9 cellular contexts compared by ENCODE assay signal in the genomic region with DNA sequence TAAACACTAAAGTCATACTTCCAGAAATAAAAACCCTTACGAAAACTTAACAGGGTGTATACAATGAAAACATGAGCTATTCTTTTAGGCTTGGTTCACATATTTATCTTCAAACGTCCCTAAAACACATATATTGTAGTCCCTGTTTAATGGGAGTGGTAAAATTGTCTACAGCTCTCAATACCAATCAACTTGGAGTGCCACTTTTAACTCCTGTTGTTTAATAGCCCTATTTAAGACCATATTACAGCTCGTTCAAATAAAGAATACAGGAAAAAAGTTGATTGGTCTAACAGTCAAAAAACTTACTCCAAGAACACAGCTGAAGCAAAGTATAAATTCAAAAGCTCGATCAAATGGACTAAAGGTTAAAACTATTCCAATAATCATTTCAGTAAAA. TPM values are rescaled to one million over a fixed set of nuclear protein-coding genes. Genes with fewer than 3 reads are reported as not detected.
DNase-seq lines count a peak whose midpoint lies in the region; ATAC-seq, FAIRE-seq and TF ChIP-seq lines count a peak whose summit lies in the region.
"Had no signal": no experiment of that assay in that cellular context is flagged by ENCODE, and none has a peak within 500 bp of the region (broad histone marks: within the 10 kb centered on the region; RNA-seq: fewer than 3 reads in every experiment).

No MANE protein-coding gene starts in this region.

- no peak for FAIRE-seq in urothelium cell line (lab: Jason Lieb, UNC)

- H3K27me3 ChIP-seq in HUES48 (ENCODE audit: control insufficient read depth, insufficient read depth, low read length) (no peaks in the 10 kb centered on the region), dorsolateral prefrontal cortex (no peaks in the 10 kb centered on the region), neuron (ENCODE audit: insufficient read depth, low read length) (no peaks in the 10 kb centered on the region)

- H3K9me3 ChIP-seq in HUES48 (ENCODE audit: control insufficient read depth, insufficient read depth, low read length): no peaks in the 10 kb centered on the region
- peaks cover 4% of the 10 kb centered on the region for H3K9me3 ChIP-seq in neuron (ENCODE audit: low read length)

- H2AFZ ChIP-seq in neuron (ENCODE audit: low read depth, low read length): no peak overlapping the region

- peaks cover 50% of the 10 kb centered on the region for H3K4me1 ChIP-seq in HUES48 (ENCODE audit: control insufficient read depth, insufficient read depth, low read length)
- H3K4me1 ChIP-seq in neuron (ENCODE audit: insufficient read depth, low read length): peaks cover 18% of the 10 kb centered on the region

- ATAC-seq in HG03457 (IDR thresholded peaks at IDR 0.05; ENCODE audit: unreplicated experiment): no peak

- H3K36me3 ChIP-seq in HUES48 (ENCODE audit: control insufficient read depth, insufficient read depth, low read length) (peaks cover 52% of the 10 kb centered on the region), neuron (ENCODE audit: insufficient read depth, low read length) (peaks cover 46% of the 10 kb centered on the region)

- no peak for DNase-seq in AG09309 (ENCODE audit: low read depth)
- no peak for DNase-seq in dorsolateral prefrontal cortex
- DNase-seq in urothelium cell line (ENCODE audit: low spot score): no peak
- no peak for DNase-seq in NCI-H2227 (lab: John Stamatoyannopoulos, UW; ENCODE audit: unreplicated experiment)
- DNase-seq in NCI-H1092 (lab: John Stamatoyannopoulos, UW): no peak
- DNase-seq: effector CD4-positive, alpha-beta T cell had no signal

- H3K4me3 ChIP-seq in AG09309 (ENCODE audit: control insufficient read depth, low read depth, low read length): peak overlapping the region; percentile 80
- H3K4me3 ChIP-seq in HUES48 (ENCODE audit: low read depth, low read length): peak overlapping the region; percentile 99
- peak overlapping the region in 58 of 59 donors; percentile 3 to 98 (median 90) for H3K4me3 ChIP-seq in dorsolateral prefrontal cortex
- peak overlapping the region; percentile 86 for H3K4me3 ChIP-seq in neuron (ENCODE audit: low read length)

- H3K9ac ChIP-seq in HUES48 (ENCODE audit: low read depth, low read length): no peak overlapping the region

- intact Hi-C loops in dorsolateral prefrontal cortex (cut with DNase I): loop anchor here in 1 of 2 donors (10.0 kb wide), 2 partner anchors 261 to 379 kb away; no protein-coding TSS in a partner anchor

- TF ChIP-seq CTCF in AG09309 (IDR thresholded peaks at IDR 0.05; ENCODE audit: control insufficient read depth, insufficient read depth, low read depth, low read length, missing control alignments): no peak
- TF ChIP-seq CTCF in dorsolateral prefrontal cortex (IDR thresholded peaks at IDR 0.05 in 54 of 56, conservative IDR thresholded peaks at IDR 0.05 in 2 of 56; ENCODE audit: low read depth in 1 of 56, partially characterized antibody in 56 of 56): no peak

- H3K27ac ChIP-seq in HUES48 (ENCODE audit: low read depth, low read length): no peak overlapping the region
- H3K27ac ChIP-seq in dorsolateral prefrontal cortex: peak overlapping the region in 38 of 59 donors; percentile 2 to 100 (median 100)

RNA-seq across cellular contexts. Expression of a gene that starts 3.9 kb away (rescaled TPM):
- total RNA-seq in dorsolateral prefrontal cortex: 100 to 1,000 TPM; 177 to 322 (median 252) TPM

RNA-seq across cellular contexts. Expression of a gene that starts 45.3 kb away (rescaled TPM):
- 10 to 100 TPM; 18.8 to 47.4 (median 33.4) TPM for total RNA-seq in dorsolateral prefrontal cortex
